10 cellular contexts compared by ENCODE assay signal in genomic region chr3:160757624-160758106, GRCh38. TPM values are rescaled to one million over a fixed set of nuclear protein-coding genes. Genes with fewer than 3 reads are reported as not detected.
DNase-seq lines count a peak whose midpoint lies in the region; ATAC-seq and TF ChIP-seq lines count a peak whose summit lies in the region.
"Had no signal": no experiment of that assay in that cellular context is flagged by ENCODE, and none has a peak within 500 bp of the region (broad histone marks: within the 10 kb centered on the region; RNA-seq: fewer than 3 reads in every experiment).

No MANE protein-coding gene starts in this region.

- 51 to 62% (median 54%) methylated on average over 5 of the region's 5 CpGs for WGBS in heart left ventricle, 4 donors
- 51 to 57% methylated on average over 5 of the region's 5 CpGs for WGBS in upper lobe of left lung, 2 donors

- H3K9me3 ChIP-seq in heart left ventricle (no peaks in the 10 kb centered on the region), breast epithelium (no peaks in the 10 kb centered on the region), upper lobe of left lung (no peaks in the 10 kb centered on the region)

- TF ChIP-seq EP300 in upper lobe of left lung (IDR thresholded peaks at IDR 0.05) = no peak

- no peak for TF ChIP-seq POLR2A in heart left ventricle (IDR thresholded peaks at IDR 0.05)
- TF ChIP-seq POLR2A in breast epithelium (IDR thresholded peaks at IDR 0.05) = no peak
- no peak for TF ChIP-seq POLR2A in upper lobe of left lung (IDR thresholded peaks at IDR 0.05)

- no peak for DNase-seq in heart left ventricle
- DNase-seq in Right ventricle myocardium superior = no peak
- DNase-seq in breast epithelium (ENCODE audit: low spot score in 2 of 2) = no peak
- peak; percentile 9 for DNase-seq in midbrain (lab: John Stamatoyannopoulos, UW)
- DNase-seq in upper lobe of left lung = no peak
- DNase-seq in NCI-H2196 (lab: John Stamatoyannopoulos, UW; ENCODE audit: unreplicated experiment) = no peak
- DNase-seq: activated gamma-delta T cell, NCI-H1694 treated with DMSO at 0.1 percent for 48 hours had no signal

- ATAC-seq in heart left ventricle = no peak
- ATAC-seq in Right ventricle myocardium superior (ENCODE audit: poor library complexity) = no peak
- ATAC-seq in upper lobe of left lung (ENCODE audit: low FRiP score in 2 of 2) = no peak
- no peak for ATAC-seq in GM18909 (IDR thresholded peaks at IDR 0.05; ENCODE audit: poor library complexity, unreplicated experiment)
- ATAC-seq in HG02678 (IDR thresholded peaks at IDR 0.05; ENCODE audit: unreplicated experiment) = no peak

- H3K36me3 ChIP-seq in heart left ventricle (no peaks in the 10 kb centered on the region), breast epithelium (no peaks in the 10 kb centered on the region), upper lobe of left lung (no peaks in the 10 kb centered on the region)

- H3K4me1 ChIP-seq in heart left ventricle (peaks cover 0 to 38% (median 13%) of the 10 kb centered on the region in 12 donors), breast epithelium (no peaks in the 10 kb centered on the region), upper lobe of left lung (peaks cover 13 to 26% (median 22%) of the 10 kb centered on the region in 4 donors)

- H3K27ac ChIP-seq in heart left ventricle (peak overlapping the region in 10 of 12 donors; percentile 3 to 97 (median 56)), breast epithelium (no peak overlapping the region), upper lobe of left lung (no peak overlapping the region)

- H3K4me3 ChIP-seq in heart left ventricle = peak overlapping the region; percentile 15 to 93 (median 82)
- H3K4me3 ChIP-seq in breast epithelium = peak overlapping the region in 2 of 3 donors; percentile 74 to 97
- peak overlapping the region in 3 of 4 donors; percentile 63 to 94 (median 82) for H3K4me3 ChIP-seq in upper lobe of left lung

- no peak for TF ChIP-seq CTCF in heart left ventricle (IDR thresholded peaks at IDR 0.05)
- TF ChIP-seq CTCF in breast epithelium (IDR thresholded peaks at IDR 0.05) = no peak
- TF ChIP-seq CTCF in upper lobe of left lung (IDR thresholded peaks at IDR 0.05) = no peak

- H3K27me3 ChIP-seq in heart left ventricle (no peaks in the 10 kb centered on the region), breast epithelium (no peaks in the 10 kb centered on the region), upper lobe of left lung (no peaks in the 10 kb centered on the region)

- intact Hi-C loops in heart left ventricle (cut with DNase I) (loop anchor here in 9 of 10 donors (2.0 to 10.0 kb wide), 9 partner anchors 50 to 465 kb away; partner anchors contain the start of genes KPNA4 (in 5 of the 9) and NMD3 (in 1 of the 9)), Right ventricle myocardium superior (cut with DNase I) (loop anchor here (10.0 kb wide), 3 partner anchors 47 to 193 kb away; partner anchors contain the start of gene KPNA4), breast epithelium (cut with DNase I; ENCODE audit: low total_unique reads) (no loop called here)

RNA-seq across cellular contexts. Expression of gene PPM1L, which starts 1.6 kb away (rescaled TPM):
- total RNA-seq in heart left ventricle = 10 to 100 TPM; 31.4 to 89.6 (median 45.9) TPM
- polyA plus RNA-seq in heart left ventricle = 10 to 100 TPM in 1 of 2 donors, 1 to 10 TPM in 1; 6.2 to 14.9 TPM
- total RNA-seq in Right ventricle myocardium superior = 62.3 TPM
- 100 to 1,000 TPM in 1 of 3 donors, 10 to 100 TPM in 2; 12.8 to 136 (median 24.6) TPM for total RNA-seq in breast epithelium
- total RNA-seq in upper lobe of left lung = 10 to 100 TPM; 11.3 to 26.8 (median 18.7) TPM

Comparison
In these comparisons a context has a peak if more than half of its experiments do, and no peak if none do; other contexts are left out.
1. H3K27ac ChIP-seq: peak in heart left ventricle (10 of 12); none in breast epithelium (0 of 2) and upper lobe of left lung (0 of 4).
2. Peak in every context shown above with its lines, with median percentiles within 50 percentile points of each other: H3K4me3 ChIP-seq.